18 cellular contexts compared by ENCODE assay signal in the genomic region with DNA sequence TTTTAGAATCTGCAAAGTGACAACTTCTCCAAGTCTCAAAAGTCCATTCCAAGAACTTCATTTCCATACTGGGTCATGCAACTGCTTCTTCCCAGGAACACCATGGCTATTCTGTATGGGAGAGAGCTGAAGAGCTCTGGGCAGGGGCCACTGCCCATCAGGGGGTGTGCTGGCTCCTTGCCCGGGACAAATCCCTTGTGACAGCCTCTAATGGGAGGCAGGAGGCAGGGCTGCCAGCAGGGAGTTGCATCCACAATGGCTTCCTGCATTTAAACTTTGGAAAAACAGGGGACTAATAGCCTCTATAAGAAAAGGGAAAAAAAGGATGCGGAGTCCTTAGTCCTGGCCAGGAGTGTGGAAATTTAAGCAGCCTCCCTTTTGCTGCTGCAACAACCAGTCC.
"Had no signal": no experiment of that assay in that cellular context is flagged by ENCODE, and none has a peak within 500 bp of the region (broad histone marks: within the 10 kb centered on the region; RNA-seq: fewer than 3 reads in every experiment).

No MANE protein-coding gene starts in this region.

- H3K4me1 ChIP-seq: ascending aorta, heart right ventricle, parathyroid adenoma, right atrium auricular region, thyroid gland had no signal

- ATAC-seq: activated T-cell treated with anti-CD3 and anti-CD28 coated beads, Interleukin-2, amount 50 U/mL, for 4 hours; heart right ventricle; left ventricle myocardium superior; stimulated activated naive CD8-positive, alpha-beta T cell treated with anti-CD3 and anti-CD28 coated beads, Interleukin-15, amount 100 ng/mL, for 72 hours; T-cell had no signal

- DNase-seq: activated CD4-positive, alpha-beta T cell treated with anti-CD3 and anti-CD28 coated beads for 1 hour; activated CD4-positive, alpha-beta T cell treated with anti-CD3 and anti-CD28 coated beads, Interleukin-2, amount 50 U/mL, for 48 hours; activated gamma-delta T cell; activated naive CD8-positive, alpha-beta T cell treated with anti-CD3 and anti-CD28 coated beads for 36 hours; activated T-cell treated with anti-CD3 and anti-CD28 coated beads, Interleukin-2, amount 50 U/mL, for 4 hours; foreskin melanocyte; heart right ventricle; left ventricle myocardium superior; stimulated activated CD4-positive, alpha-beta T cell treated with anti-CD3 and anti-CD28 coated beads, Interleukin-4, amount 100 ng/mL, for 4 hours; stimulated activated naive CD8-positive, alpha-beta T cell treated with anti-CD3 and anti-CD28 coated beads, Interleukin-15, amount 100 ng/mL, for 72 hours; T-cell; T1000; thyroid gland had no signal

- H3K27me3 ChIP-seq: ascending aorta, right atrium auricular region, thyroid gland had no signal

- H3K4me3 ChIP-seq: ascending aorta, cardiac muscle cell, heart right ventricle, right atrium auricular region, skin epidermis, thyroid gland had no signal

- H3K36me3 ChIP-seq: ascending aorta, cardiac muscle cell, heart right ventricle, right atrium auricular region, thyroid gland had no signal

- H3K27ac ChIP-seq: ascending aorta, cardiac muscle cell, heart right ventricle, parathyroid adenoma, right atrium auricular region, skin epidermis, thyroid gland had no signal

- H3K9me3 ChIP-seq: ascending aorta, heart right ventricle, right atrium auricular region, thyroid gland had no signal
